ENCODE assay signal across 11 cellular contexts in the genomic region with DNA sequence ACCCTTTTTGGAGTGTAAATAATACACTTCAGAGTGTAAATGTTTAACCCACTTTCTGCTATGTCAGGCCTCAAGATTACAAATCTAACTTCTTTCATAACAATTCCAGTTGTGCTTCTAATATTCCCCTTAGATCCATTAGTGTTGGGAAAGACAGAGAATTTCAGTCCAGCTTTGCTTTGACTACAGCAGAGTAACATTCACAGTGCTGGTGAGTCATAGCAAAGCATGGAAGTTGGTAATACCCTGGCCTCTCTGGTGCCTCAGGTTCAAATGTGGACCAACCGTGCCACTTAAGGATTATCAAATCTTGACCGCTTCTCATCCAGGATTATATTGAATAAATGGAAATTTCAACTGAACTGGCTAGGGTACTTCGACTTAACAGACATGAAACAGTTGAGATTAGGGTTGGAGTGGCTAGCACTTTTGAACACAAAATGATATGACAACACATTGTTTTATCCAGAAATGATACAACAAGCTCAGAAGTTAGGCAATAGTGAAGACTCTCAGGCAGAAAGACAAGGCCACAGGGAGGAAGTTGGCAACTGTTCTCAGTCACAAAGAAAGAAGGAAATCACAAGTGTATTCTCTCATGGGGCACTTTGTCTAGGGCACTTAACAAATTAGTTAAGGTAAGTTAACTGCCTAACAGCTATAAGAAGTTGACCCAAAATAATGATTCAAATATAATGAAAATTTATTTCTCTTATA. TPM values are rescaled to one million over a fixed set of nuclear protein-coding genes. Genes with fewer than 3 reads are reported as not detected.
A peak's percentile ranks its signal among the peaks of the same experiment; 100 is the strongest.
DNase-seq lines count a peak whose midpoint lies in the region; ATAC-seq and TF ChIP-seq lines count a peak whose summit lies in the region.
"Had no signal": no experiment of that assay in that cellular context is flagged by ENCODE, and none has a peak within 500 bp of the region (broad histone marks: within the 10 kb centered on the region; RNA-seq: fewer than 3 reads in every experiment).

No MANE protein-coding gene starts in this region.

- H3K4me3 Mint-ChIP-seq in endothelial cell (ENCODE audit: unreplicated experiment), result no peak overlapping the region
- H3K4me3 Mint-ChIP-seq: T-helper 1 cell treated with Interleukin-12 subunit alpha and Interleukin-12 subunit beta and Interleukin-4 antibody, amounts not matched to agents 30 μg/mL and 1 μg/mL, for 36 hours had no signal

- no peaks in the 10 kb centered on the region for H3K9me3 ChIP-seq in lower lobe of right lung

- H3K27ac ChIP-seq in HL-60 (replicated peaks) (peak overlapping the region; percentile 82), lower lobe of right lung (peak overlapping the region; percentile 4)

- peaks cover 3% of the 10 kb centered on the region for H3K4me1 Mint-ChIP-seq in endothelial cell (ENCODE audit: unreplicated experiment)

- no peaks in the 10 kb centered on the region for H3K36me3 Mint-ChIP-seq in endothelial cell (ENCODE audit: low read depth, unreplicated experiment)

- TF ChIP-seq CTCF in HL-60 (IDR thresholded peaks at IDR 0.05; ENCODE audit: insufficient read depth, low read length) (no peak), lower lobe of right lung (IDR thresholded peaks at IDR 0.05) (no peak), endothelial cell (IDR thresholded peaks at IDR 0.05; ENCODE audit: unreplicated experiment) (no peak)

- no peaks in the 10 kb centered on the region for H3K27me3 ChIP-seq in HL-60 (ENCODE audit: insufficient read depth, poor library complexity, severe bottlenecking)
- H3K27me3 ChIP-seq in lower lobe of right lung (ENCODE audit: low read depth), result no peaks in the 10 kb centered on the region

- no peak for TF ChIP-seq POLR2A in GM18505 (IDR thresholded peaks at IDR 0.05; ENCODE audit: borderline replicate concordance, extremely low read depth, insufficient read depth, insufficient read length)

- no peaks in the 10 kb centered on the region for H3K9me3 Mint-ChIP-seq in endothelial cell (ENCODE audit: unreplicated experiment)
- H3K9me3 Mint-ChIP-seq: T-helper 1 cell treated with Interleukin-12 subunit alpha and Interleukin-12 subunit beta and Interleukin-4 antibody, amounts not matched to agents 30 μg/mL and 1 μg/mL, for 36 hours had no signal

- intact Hi-C loops in lower lobe of right lung (cut with DNase I), result no loop called here

- H3K27me3 Mint-ChIP-seq in endothelial cell (ENCODE audit: unreplicated experiment), result no peaks in the 10 kb centered on the region

- H3K4me3 ChIP-seq in HL-60 (replicated peaks; ENCODE audit: insufficient read depth, low read length), result no peak overlapping the region
- no peak overlapping the region for H3K4me3 ChIP-seq in lower lobe of right lung

- H3K4me1 ChIP-seq in lower lobe of right lung, result no peaks in the 10 kb centered on the region

- no peaks in the 10 kb centered on the region for H3K36me3 ChIP-seq in lower lobe of right lung

- peak; percentile 71 for DNase-seq in AG08396 (ENCODE audit: low spot score)
- DNase-seq in HL-60 (ENCODE audit: low read depth in 1 of 2, low spot score in 1 of 2), result peak; percentile 35 to 58
- DNase-seq in astrocyte of the hippocampus (ENCODE audit: low read depth, low spot score), result peak; percentile 54
- DNase-seq in lower lobe of right lung, result no peak
- DNase-seq in endothelial cell (ENCODE audit: low spot score), result no peak
- DNase-seq in NCI-H748 treated with DMSO at 0.1 percent for 48 hours (lab: John Stamatoyannopoulos, UW), result no peak
- DNase-seq: activated effector memory CD4-positive, alpha-beta T cell treated with Interleukin-2 at 50 U/mL for 16 hours; NCI-H1436 treated with DMSO at 0.1 percent for 48 hours had no signal

- no peak overlapping the region for H3K27ac Mint-ChIP-seq in endothelial cell (ENCODE audit: unreplicated experiment)
- H3K27ac Mint-ChIP-seq: T-helper 1 cell treated with Interleukin-12 subunit alpha and Interleukin-12 subunit beta and Interleukin-4 antibody, amounts not matched to agents 30 μg/mL and 1 μg/mL, for 36 hours had no signal

- ATAC-seq in lower lobe of right lung (peak; percentile 89 to 90), GM19351 (IDR thresholded peaks at IDR 0.05; ENCODE audit: unreplicated experiment) (no peak), GM18505 (IDR thresholded peaks at IDR 0.05; ENCODE audit: unreplicated experiment) (no peak)

RNA-seq across cellular contexts. Expression of a gene that starts 24.4 kb away (rescaled TPM):
- total RNA-seq in lower lobe of right lung (32.6 TPM), endothelial cell (ENCODE audit: unreplicated experiment) (48.7 TPM)

Comparison
In these comparisons a context has a peak if more than half of its experiments do, and no peak if none do; other contexts are left out.
1. DNase-seq: peak in AG08396 (single experiment), HL-60 (2 of 2) and astrocyte of the hippocampus (single experiment); none in lower lobe of right lung (single experiment), endothelial cell (single experiment) and NCI-H748 treated with DMSO at 0.1 percent for 48 hours (single experiment).
2. ATAC-seq: peak in lower lobe of right lung (2 of 2); none in GM19351 (single experiment) and GM18505 (single experiment).